Comparison of ENCODE assay signal across 14 cellular contexts in genomic region chr14:18913860-18914259, GRCh38. TPM values are rescaled to one million over a fixed set of nuclear protein-coding genes. Genes with fewer than 3 reads are reported as not detected.
DNase-seq lines count a peak whose midpoint lies in the region; ATAC-seq and TF ChIP-seq lines count a peak whose summit lies in the region.
"Not testable (repeated sequence)": the region's sequence is repeated elsewhere in the genome, so short reads cannot be mapped to it uniquely, and the experiment has no call there.
"Had no signal": no experiment of that assay in that cellular context is flagged by ENCODE, and none has a peak within 500 bp of the region (broad histone marks: within the 10 kb centered on the region; RNA-seq: fewer than 3 reads in every experiment).

No MANE protein-coding gene starts in this region.

- not testable (repeated sequence) for H3K4me3 Mint-ChIP-seq in naive thymus-derived CD4-positive, alpha-beta T cell; stimulated activated effector memory CD8-positive, alpha-beta T cell treated with anti-CD3 and anti-CD28 coated beads, Interleukin-12 subunit alpha, Interleukin-12 subunit beta, amount 100 ng/mL, for 72 hours

- not testable (repeated sequence) for H3K27me3 ChIP-seq in right cardiac atrium (ENCODE audit: control insufficient read depth, insufficient read depth); lower lobe of right lung (ENCODE audit: low read depth); naive thymus-derived CD4-positive, alpha-beta T cell (ENCODE audit: control insufficient read depth in 2 of 2, insufficient read depth in 2 of 2, low read length in 2 of 2); upper lobe of left lung

- not testable (repeated sequence) for H3K9me3 Mint-ChIP-seq in naive thymus-derived CD4-positive, alpha-beta T cell; stimulated activated effector memory CD8-positive, alpha-beta T cell treated with anti-CD3 and anti-CD28 coated beads, Interleukin-12 subunit alpha, Interleukin-12 subunit beta, amount 100 ng/mL, for 72 hours

- TF ChIP-seq CTCF in lower lobe of right lung (IDR thresholded peaks at IDR 0.05); upper lobe of left lung (IDR thresholded peaks at IDR 0.05): not testable (repeated sequence)

- intact Hi-C loops in Right ventricle myocardium inferior (cut with DNase I); right cardiac atrium (cut with DNase I); lower lobe of right lung (cut with DNase I); naive thymus-derived CD4-positive, alpha-beta T cell (cut with micrococcal nuclease): not testable (repeated sequence)

- ATAC-seq in Right ventricle myocardium inferior (peak; percentile 29), right cardiac atrium (peak; percentile 24 to 47), lower lobe of right lung (peak; percentile 25 to 45), upper lobe of left lung (ENCODE audit: low FRiP score in 2 of 2) (peak; percentile 3 to 66)
- ATAC-seq in naive thymus-derived CD4-positive, alpha-beta T cell = peak; percentile 29
- peak; percentile 43 for ATAC-seq in stimulated activated effector memory CD8-positive, alpha-beta T cell treated with anti-CD3 and anti-CD28 coated beads, Interleukin-12 subunit alpha, Interleukin-12 subunit beta, amount 100 ng/mL, for 72 hours

- CTCF ChIA-PET in naive thymus-derived CD4-positive, alpha-beta T cell (lab: Charles Lee) = not testable (repeated sequence)

- H3K36me3 Mint-ChIP-seq in naive thymus-derived CD4-positive, alpha-beta T cell; stimulated activated effector memory CD8-positive, alpha-beta T cell treated with anti-CD3 and anti-CD28 coated beads, Interleukin-12 subunit alpha, Interleukin-12 subunit beta, amount 100 ng/mL, for 72 hours: not testable (repeated sequence)

- TF ChIP-seq EP300 in upper lobe of left lung (IDR thresholded peaks at IDR 0.05) = not testable (repeated sequence)

- H3K27ac ChIP-seq in right cardiac atrium (ENCODE audit: low read length); lower lobe of right lung; naive thymus-derived CD4-positive, alpha-beta T cell (ENCODE audit: low read depth, low read length); upper lobe of left lung: not testable (repeated sequence)

- WGBS in right cardiac atrium = no CpG with 5 or more reads among the region's 14 CpGs
- WGBS in upper lobe of left lung, 2 donors = no CpG with 5 or more reads among the region's 14 CpGs

- DNase-seq in Right ventricle myocardium inferior (ENCODE audit: missing footprints); right cardiac atrium; lower lobe of right lung; naive thymus-derived CD4-positive, alpha-beta T cell; stimulated activated effector memory CD8-positive, alpha-beta T cell treated with anti-CD3 and anti-CD28 coated beads, Interleukin-12 subunit alpha, Interleukin-12 subunit beta, amount 100 ng/mL, for 72 hours (ENCODE audit: low spot score in 2 of 2); upper lobe of left lung: not testable (repeated sequence)

- H3K27ac Mint-ChIP-seq in naive thymus-derived CD4-positive, alpha-beta T cell; stimulated activated effector memory CD8-positive, alpha-beta T cell treated with anti-CD3 and anti-CD28 coated beads, Interleukin-12 subunit alpha, Interleukin-12 subunit beta, amount 100 ng/mL, for 72 hours: not testable (repeated sequence)

- not testable (repeated sequence) for H3K27me3 Mint-ChIP-seq in naive thymus-derived CD4-positive, alpha-beta T cell

- H3K4me3 ChIP-seq in right cardiac atrium (ENCODE audit: low read length); lower lobe of right lung; naive thymus-derived CD4-positive, alpha-beta T cell (ENCODE audit: low read length); upper lobe of left lung: not testable (repeated sequence)

- TF ChIP-seq POLR2A in upper lobe of left lung (IDR thresholded peaks at IDR 0.05) = not testable (repeated sequence)

- H3K9me3 ChIP-seq in right cardiac atrium (ENCODE audit: control insufficient read depth, low read length); lower lobe of right lung; naive thymus-derived CD4-positive, alpha-beta T cell (ENCODE audit: control insufficient read depth in 2 of 3, low read length in 3 of 3); upper lobe of left lung: not testable (repeated sequence)

- H3K36me3 ChIP-seq in lower lobe of right lung; naive thymus-derived CD4-positive, alpha-beta T cell (ENCODE audit: control insufficient read depth in 2 of 3, insufficient read depth in 3 of 3, low read length in 3 of 3); upper lobe of left lung: not testable (repeated sequence)

- H3K4me1 ChIP-seq in right cardiac atrium (ENCODE audit: control insufficient read depth, insufficient read depth, low read length); lower lobe of right lung; naive thymus-derived CD4-positive, alpha-beta T cell (ENCODE audit: control insufficient read depth in 2 of 2, insufficient read depth in 2 of 2, low read length in 2 of 2); upper lobe of left lung: not testable (repeated sequence)

- H3K4me1 Mint-ChIP-seq in naive thymus-derived CD4-positive, alpha-beta T cell; stimulated activated effector memory CD8-positive, alpha-beta T cell treated with anti-CD3 and anti-CD28 coated beads, Interleukin-12 subunit alpha, Interleukin-12 subunit beta, amount 100 ng/mL, for 72 hours: not testable (repeated sequence)

- POLR2A ChIA-PET in naive thymus-derived CD4-positive, alpha-beta T cell (lab: Charles Lee) = not testable (repeated sequence)

RNA-seq across cellular contexts. Expression of gene POTEM, which starts 53.4 kb away (rescaled TPM):
- total RNA-seq in Right ventricle myocardium inferior (not detected), right cardiac atrium (not detected), lower lobe of right lung (not detected), upper lobe of left lung (not detected)
- not detected for polyA plus RNA-seq in right cardiac atrium
- total RNA-seq in naive thymus-derived CD4-positive, alpha-beta T cell = not detected
- polyA plus RNA-seq in naive thymus-derived CD4-positive, alpha-beta T cell = not detected
- total RNA-seq: A673; CD4-positive, alpha-beta memory T cell; CD4-positive, CD25-positive, alpha-beta regulatory T cell; CD8-positive, alpha-beta memory T cell; G401; GM12878 had no signal
- polyA plus RNA-seq: AG04450; CD14-positive monocyte; CD4-positive, alpha-beta memory T cell; CD4-positive, CD25-positive, alpha-beta regulatory T cell; CD8-positive, alpha-beta memory T cell had no signal
